Comparison of ENCODE assay signal across 1 cellular context in genomic region chr16:89191033-89191900, GRCh38.
TF ChIP-seq lines count a peak whose summit lies in the region.

No MANE protein-coding gene starts in this region.

TF ChIP-seq in HepG2, 621 proteins besides CTCF, POLR2A, EP300 and RAD21 (continued from another document and continues in another):
- TF ChIP-seq ZNF781 (CRISPR knock-in tag; IDR thresholded peaks at IDR 0.05; ENCODE audit: borderline replicate concordance, not compliant biosample characterization) (no peak), GTF3A (CRISPR knock-in tag; conservative IDR thresholded peaks at IDR 0.05) (no peak), PITX1 (CRISPR knock-in tag; IDR thresholded peaks at IDR 0.05) (peak; percentile 55; the same call in 1 of the 2 replicates), JARID2 (CRISPR knock-in tag; IDR thresholded peaks at IDR 0.05; ENCODE audit: insufficient replicate concordance) (no peak), ZNF33A (CRISPR knock-in tag; IDR thresholded peaks at IDR 0.05; ENCODE audit: borderline replicate concordance) (no peak), XRCC5 (optimal IDR thresholded peaks at IDR 0.05; ENCODE audit: low read length) (peak; percentile 27), SKI (IDR thresholded peaks at IDR 0.05; ENCODE audit: partially characterized antibody) (no peak), KLF13 (CRISPR knock-in tag; IDR thresholded peaks at IDR 0.05) (no peak), SUZ12 (IDR thresholded peaks at IDR 0.05; ENCODE audit: low read depth, low read length) (no peak), ZHX1 (CRISPR knock-in tag; IDR thresholded peaks at IDR 0.05; ENCODE audit: low read depth) (no peak), ZNF451 (CRISPR knock-in tag; IDR thresholded peaks at IDR 0.05) (peak; percentile 89; the same call in 1 of the 2 replicates), MTA1 (CRISPR knock-in tag; IDR thresholded peaks at IDR 0.05; ENCODE audit: borderline replicate concordance) (no peak), ZNF414 (CRISPR knock-in tag; IDR thresholded peaks at IDR 0.05) (peak; percentile 44; the same call in 1 of the 2 replicates), NCOA5 (CRISPR knock-in tag; IDR thresholded peaks at IDR 0.05) (no peak), E2F1 (CRISPR knock-in tag; IDR thresholded peaks at IDR 0.05) (no peak), ZNF44 (CRISPR knock-in tag; IDR thresholded peaks at IDR 0.05) (no peak), ZNF737 (CRISPR knock-in tag; IDR thresholded peaks at IDR 0.05; ENCODE audit: borderline replicate concordance) (0 out of 2 replicates have a peak, but pooled peaks have one; percentile 83), MED1 (CRISPR knock-in tag; IDR thresholded peaks at IDR 0.05) (peak; percentile 45), ZNF350 (CRISPR knock-in tag; IDR thresholded peaks at IDR 0.05; ENCODE audit: borderline replicate concordance, low read depth) (peak; percentile 72; the same call in 1 of the 2 replicates), TFDP2 (CRISPR knock-in tag; IDR thresholded peaks at IDR 0.05) (peak; percentile 76), HNF4A (CRISPR knock-in tag; IDR thresholded peaks at IDR 0.05) (peak; percentile 10; the same call in 1 of the 2 replicates), NR3C1 (CRISPR knock-in tag; IDR thresholded peaks at IDR 0.05) (no peak), RBM39 (IDR thresholded peaks at IDR 0.05; ENCODE audit: low read depth, low read length, poor library complexity, severe bottlenecking) (no peak), ZNF773 (CRISPR knock-in tag; IDR thresholded peaks at IDR 0.05; ENCODE audit: borderline replicate concordance) (peak; percentile 75; the same call in 1 of the 2 replicates), CCDC6 (CRISPR knock-in tag; IDR thresholded peaks at IDR 0.05) (peak; percentile 65; the same call in 1 of the 2 replicates), FLYWCH1 (CRISPR knock-in tag; IDR thresholded peaks at IDR 0.05) (0 out of 2 replicates have a peak, but pooled peaks have one; percentile 26), JUND (CRISPR knock-in tag; IDR thresholded peaks at IDR 0.05) (no peak), ZNF552 (CRISPR knock-in tag; IDR thresholded peaks at IDR 0.05; ENCODE audit: borderline replicate concordance) (peak; percentile 61; the same call in 1 of the 2 replicates), DNMT3B (CRISPR knock-in tag; conservative IDR thresholded peaks at IDR 0.05) (no peak), IKZF5 (CRISPR knock-in tag; IDR thresholded peaks at IDR 0.05) (no peak; the same call in 1 of the 2 replicates), ZKSCAN8 (CRISPR knock-in tag; IDR thresholded peaks at IDR 0.05; ENCODE audit: borderline replicate concordance) (no peak), STAG1 (CRISPR knock-in tag; IDR thresholded peaks at IDR 0.05) (no peak), MTERF4 (CRISPR knock-in tag; IDR thresholded peaks at IDR 0.05) (peak; percentile 43), KAT8 (CRISPR knock-in tag; IDR thresholded peaks at IDR 0.05) (no peak), ZNF761 (CRISPR knock-in tag; conservative IDR thresholded peaks at IDR 0.05) (no peak; the same call in 1 of the 2 replicates), THAP11 (CRISPR knock-in tag; IDR thresholded peaks at IDR 0.05) (peak; percentile 15; the same call in 1 of the 2 replicates), MXD3 (CRISPR knock-in tag; IDR thresholded peaks at IDR 0.05) (peak; percentile 96), DRAP1 (CRISPR knock-in tag; IDR thresholded peaks at IDR 0.05) (0 out of 2 replicates have a peak, but pooled peaks have one; percentile 26), ZNF280B (CRISPR knock-in tag; IDR thresholded peaks at IDR 0.05; ENCODE audit: borderline replicate concordance) (peak; percentile 61; the same call in 1 of the 2 replicates), ZNF619 (CRISPR knock-in tag; IDR thresholded peaks at IDR 0.05) (no peak), RFXAP (CRISPR knock-in tag; IDR thresholded peaks at IDR 0.05; ENCODE audit: borderline replicate concordance) (no peak; the same call in 1 of the 2 replicates), ZBTB20 (CRISPR knock-in tag; IDR thresholded peaks at IDR 0.05; ENCODE audit: borderline replicate concordance, low read depth) (peak; percentile 69; the same call in 1 of the 2 replicates), GFI1 (CRISPR knock-in tag; IDR thresholded peaks at IDR 0.05; ENCODE audit: borderline replicate concordance) (no peak), ZNF331 (CRISPR knock-in tag; IDR thresholded peaks at IDR 0.05) (peak; percentile 47), ZNF558 (CRISPR knock-in tag; IDR thresholded peaks at IDR 0.05; ENCODE audit: borderline replicate concordance) (no peak; the same call in 1 of the 2 replicates), ZNF441 (CRISPR knock-in tag; IDR thresholded peaks at IDR 0.05; ENCODE audit: borderline replicate concordance) (0 out of 2 replicates have a peak, but pooled peaks have one; percentile 57), ZNF766 (CRISPR knock-in tag; IDR thresholded peaks at IDR 0.05; ENCODE audit: borderline replicate concordance) (no peak), CENPT (CRISPR knock-in tag; IDR thresholded peaks at IDR 0.05; ENCODE audit: low read depth) (no peak), MNT (IDR thresholded peaks at IDR 0.05) (peak; percentile 81), PHF21A (CRISPR knock-in tag; IDR thresholded peaks at IDR 0.05) (peak; percentile 54), SRY (CRISPR knock-in tag; IDR thresholded peaks at IDR 0.05) (peak; percentile 73), ZNF138 (CRISPR knock-in tag; IDR thresholded peaks at IDR 0.05; ENCODE audit: low read depth) (no peak)
